Comparison of ENCODE assay signal across 9 cellular contexts in the genomic region with DNA sequence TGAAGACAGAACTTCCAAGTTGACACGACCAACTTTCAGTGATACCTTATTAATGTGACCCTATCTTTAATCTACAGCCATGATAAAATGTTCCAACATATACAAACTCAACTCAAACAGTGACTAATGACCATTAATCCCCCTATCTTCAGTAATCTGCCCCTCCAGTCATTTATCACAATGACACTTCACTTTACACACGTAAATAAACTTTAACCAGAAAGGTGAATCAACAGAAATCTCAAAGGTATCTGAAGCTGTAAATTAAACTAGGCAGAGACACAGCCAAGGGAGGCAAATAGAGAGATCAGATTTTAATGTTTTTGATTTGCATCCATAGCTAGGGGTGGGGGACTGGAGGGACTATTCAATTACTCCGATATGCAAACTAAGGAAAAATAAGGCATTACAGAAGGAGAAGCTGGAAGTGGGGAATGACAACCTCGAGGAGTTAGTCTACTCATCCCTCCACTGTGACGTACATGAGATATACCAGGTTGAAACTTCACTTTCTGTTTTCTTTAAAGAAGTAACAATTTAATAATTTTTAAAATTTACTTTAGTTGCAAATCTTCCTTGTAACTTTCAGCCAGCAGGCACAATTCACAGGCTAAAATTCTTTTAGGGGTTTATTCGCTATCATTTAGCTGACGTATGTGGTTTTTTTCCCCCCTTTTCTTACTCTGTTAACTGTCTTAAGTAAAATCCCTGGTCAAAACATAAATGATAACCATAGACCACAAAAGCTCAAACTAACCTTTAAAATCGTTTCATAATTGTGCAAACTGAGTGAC.
DNase-seq lines count a peak whose midpoint lies in the region; ATAC-seq and TF ChIP-seq lines count a peak whose summit lies in the region.
"Had no signal": no experiment of that assay in that cellular context is flagged by ENCODE, and none has a peak within 500 bp of the region (broad histone marks: within the 10 kb centered on the region; RNA-seq: fewer than 3 reads in every experiment).

No MANE protein-coding gene starts in this region.

- H3K4me1 ChIP-seq in NT2/D1 (ENCODE audit: insufficient read depth, insufficient read length) (no peaks in the 10 kb centered on the region), esophagus squamous epithelium (peaks cover 0 to 64% (median 25%) of the 10 kb centered on the region in 3 donors), psoas muscle (peaks cover 6% of the 10 kb centered on the region)

- no peaks in the 10 kb centered on the region for H3K27me3 ChIP-seq in NT2/D1 (ENCODE audit: insufficient read depth, insufficient read length)
- no peaks in the 10 kb centered on the region for H3K27me3 ChIP-seq in esophagus squamous epithelium
- peaks cover 0 to 3% (median 0%) of the 10 kb centered on the region in 3 donors for H3K27me3 ChIP-seq in psoas muscle (ENCODE audit: insufficient read depth in 3 of 3, low read length in 2 of 3)

- peak overlapping the region in 3 of 4 donors; percentile 89 to 93 (median 90) for H3K27ac ChIP-seq in esophagus squamous epithelium
- H3K27ac ChIP-seq in psoas muscle: peak overlapping the region; percentile 68

- H3K9ac ChIP-seq in NT2/D1 (ENCODE audit: insufficient read length, low read depth): peak overlapping the region; percentile 59

- intact Hi-C loops in esophagus squamous epithelium (cut with DNase I) (no loop called here), psoas muscle (cut with DNase I) (loop anchor here in 1 of 2 donors (5.0 kb wide), 1 partner anchor 349 kb away; no protein-coding TSS in a partner anchor)

- H3K9me3 ChIP-seq in NT2/D1 (ENCODE audit: insufficient read depth, low read length) (no peaks in the 10 kb centered on the region), esophagus squamous epithelium (no peaks in the 10 kb centered on the region), psoas muscle (no peaks in the 10 kb centered on the region)

- H3K36me3 ChIP-seq in NT2/D1 (ENCODE audit: insufficient read depth, insufficient read length, low read length) (no peaks in the 10 kb centered on the region), esophagus squamous epithelium (no peaks in the 10 kb centered on the region), psoas muscle (ENCODE audit: insufficient read depth in 1 of 2, low read depth in 1 of 2) (no peaks in the 10 kb centered on the region)

- 15 to 20% methylated on average over 8 of the region's 8 CpGs for WGBS in esophagus squamous epithelium, 2 donors
- WGBS in psoas muscle, 3 donors: 17 to 33% (median 24%) methylated on average over 8 of the region's 8 CpGs

- TF ChIP-seq CTCF in esophagus squamous epithelium (IDR thresholded peaks at IDR 0.05) (no peak), psoas muscle (IDR thresholded peaks at IDR 0.05) (no peak)

- ATAC-seq in psoas muscle (no peak), left lobe of liver (no peak), GM18909 (IDR thresholded peaks at IDR 0.05; ENCODE audit: poor library complexity, unreplicated experiment) (no peak)

- peak; percentile 35 for DNase-seq in EL
- no peak for DNase-seq in NT2/D1 (ENCODE audit: low read depth, low spot score)
- no peak for DNase-seq in esophagus squamous epithelium (lab: John Stamatoyannopoulos, UW)
- DNase-seq in psoas muscle: no peak
- DNase-seq in left lobe of liver (ENCODE audit: low spot score): no peak
- DNase-seq in amniotic stem cell (lab: John Stamatoyannopoulos, UW): no peak
- DNase-seq in stimulated activated CD8-positive, alpha-beta memory T cell treated with anti-CD3 and anti-CD28 coated beads, Interleukin-4, amount 100 ng/mL, for 48 hours: no peak
- DNase-seq: stimulated activated naive CD4-positive, alpha-beta T cell had no signal

- no peak for TF ChIP-seq POLR2A in esophagus squamous epithelium (IDR thresholded peaks at IDR 0.05)

- H3K4me3 ChIP-seq in NT2/D1 (ENCODE audit: insufficient read length, low read depth) (peak overlapping the region; percentile 91), esophagus squamous epithelium (peak overlapping the region; percentile 68 to 89 (median 76)), psoas muscle (peak overlapping the region; percentile 90)
